ENCODE assay signal across 1 cellular context in the genomic region with DNA sequence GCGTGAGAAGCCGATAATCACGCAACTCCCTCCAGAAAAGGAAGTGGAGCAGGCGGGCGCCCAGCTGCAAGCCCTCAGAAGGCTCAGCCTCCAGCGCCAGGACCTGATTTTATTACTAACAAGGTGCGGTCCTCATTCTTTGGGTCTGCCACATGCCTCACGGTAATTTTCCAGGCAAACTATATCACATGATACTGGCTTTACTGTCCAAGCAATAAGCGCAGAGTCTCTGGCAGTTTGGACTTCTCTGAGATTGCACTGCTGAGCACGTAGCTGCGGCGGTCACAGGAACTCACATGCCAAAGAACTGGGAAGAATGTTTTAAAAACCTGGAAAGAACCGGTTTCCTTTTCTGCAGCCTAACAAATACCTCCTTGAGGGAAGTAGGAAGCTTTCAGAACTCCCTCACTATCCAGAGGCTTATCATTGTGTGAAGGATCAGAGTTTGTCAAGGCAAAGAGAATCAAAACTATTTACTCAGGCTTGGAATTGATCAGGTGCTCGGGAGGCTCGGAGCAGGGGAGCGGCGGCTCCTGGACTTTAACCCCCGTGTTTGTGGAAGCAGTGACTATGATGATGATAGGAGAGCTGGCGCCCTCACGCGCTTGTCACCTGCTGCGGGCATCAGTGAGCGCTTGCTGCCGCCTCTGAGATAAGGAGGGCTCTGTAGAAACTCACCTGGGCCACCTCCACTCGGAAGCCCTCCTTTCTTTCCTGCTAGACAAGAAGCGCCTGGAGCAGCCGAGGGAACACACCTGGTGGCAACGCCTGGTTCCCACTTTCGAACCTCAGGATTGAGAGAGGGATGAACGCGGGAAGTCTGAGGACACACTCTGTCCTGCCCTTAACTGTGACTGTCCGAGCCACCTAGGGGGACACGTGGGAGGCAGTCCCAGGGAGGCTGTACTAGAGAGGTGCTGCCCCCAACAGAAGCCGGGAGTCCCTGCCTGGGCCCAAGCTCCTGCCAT.
A peak's percentile ranks its signal among the peaks of the same experiment; 100 is the strongest.
TF ChIP-seq lines count a peak whose summit lies in the region.

No MANE protein-coding gene starts in this region.

TF ChIP-seq in HepG2, 621 proteins besides CTCF, POLR2A, EP300 and RAD21 (continued from another document and continues in another):
- TF ChIP-seq, protein P1, sequence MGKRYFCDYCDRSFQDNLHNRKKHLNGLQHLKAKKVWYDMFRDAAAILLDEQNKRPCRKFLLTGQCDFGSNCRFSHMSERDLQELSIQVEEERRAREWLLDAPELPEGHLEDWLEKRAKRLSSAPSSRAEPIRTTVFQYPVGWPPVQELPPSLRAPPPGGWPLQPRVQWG (CRISPR knock-in tag; IDR thresholded peaks at IDR 0.05; ENCODE audit: borderline replicate concordance, low read depth), result no peak
- TF ChIP-seq SMARCC2 (IDR thresholded peaks at IDR 0.05) (no peak), SMYD3 (CRISPR knock-in tag; IDR thresholded peaks at IDR 0.05) (peak; percentile 88; the same call in 1 of the 2 replicates), ZNF570 (CRISPR knock-in tag; IDR thresholded peaks at IDR 0.05; ENCODE audit: borderline replicate concordance) (no peak), MED1 (CRISPR knock-in tag; IDR thresholded peaks at IDR 0.05) (peak; percentile 87; the same call in 1 of the 2 replicates), NCOR1 (IDR thresholded peaks at IDR 0.05; ENCODE audit: borderline replicate concordance, low read length) (peak; percentile 91), NR2F6 (IDR thresholded peaks at IDR 0.05) (no peak; the same call in 1 of the 2 replicates), NR2F6 (CRISPR knock-in tag; IDR thresholded peaks at IDR 0.05) (peak; percentile 59), FOXO1 (CRISPR knock-in tag; IDR thresholded peaks at IDR 0.05) (peak; percentile 69; the same call in 1 of the 2 replicates), ISX (CRISPR knock-in tag; conservative IDR thresholded peaks at IDR 0.05) (no peak), CENPT (CRISPR knock-in tag; IDR thresholded peaks at IDR 0.05; ENCODE audit: low read depth) (no peak), POLR2AphosphoS2 (IDR thresholded peaks at IDR 0.05; ENCODE audit: low read depth, low read length) (no peak), ZSCAN25 (CRISPR knock-in tag; IDR thresholded peaks at IDR 0.05) (peak; percentile 98), NFATC3 (CRISPR knock-in tag; IDR thresholded peaks at IDR 0.05) (no peak), RFX3 (CRISPR knock-in tag; IDR thresholded peaks at IDR 0.05) (no peak), ERF (CRISPR knock-in tag; IDR thresholded peaks at IDR 0.05) (peak; percentile 90), ZBTB38 (CRISPR knock-in tag; IDR thresholded peaks at IDR 0.05) (peak; percentile 75), ZNF20 (CRISPR knock-in tag; IDR thresholded peaks at IDR 0.05) (no peak), BHLHE40 (IDR thresholded peaks at IDR 0.05; ENCODE audit: low read length) (peak; percentile 92), CREM (IDR thresholded peaks at IDR 0.05) (peak; percentile 78; the same call in 1 of the 2 replicates), CREM (CRISPR knock-in tag; IDR thresholded peaks at IDR 0.05) (no peak), RFXANK (CRISPR knock-in tag; IDR thresholded peaks at IDR 0.05) (0 out of 2 replicates have a peak, but pooled peaks have one; percentile 20), ZNF780A (CRISPR knock-in tag; IDR thresholded peaks at IDR 0.05) (no peak), REL (CRISPR knock-in tag; conservative IDR thresholded peaks at IDR 0.05) (no peak; the same call in 1 of the 2 replicates), MIER2 (CRISPR knock-in tag; IDR thresholded peaks at IDR 0.05) (peak; percentile 17; the same call in 1 of the 2 replicates)
- TF ChIP-seq, protein P2, sequence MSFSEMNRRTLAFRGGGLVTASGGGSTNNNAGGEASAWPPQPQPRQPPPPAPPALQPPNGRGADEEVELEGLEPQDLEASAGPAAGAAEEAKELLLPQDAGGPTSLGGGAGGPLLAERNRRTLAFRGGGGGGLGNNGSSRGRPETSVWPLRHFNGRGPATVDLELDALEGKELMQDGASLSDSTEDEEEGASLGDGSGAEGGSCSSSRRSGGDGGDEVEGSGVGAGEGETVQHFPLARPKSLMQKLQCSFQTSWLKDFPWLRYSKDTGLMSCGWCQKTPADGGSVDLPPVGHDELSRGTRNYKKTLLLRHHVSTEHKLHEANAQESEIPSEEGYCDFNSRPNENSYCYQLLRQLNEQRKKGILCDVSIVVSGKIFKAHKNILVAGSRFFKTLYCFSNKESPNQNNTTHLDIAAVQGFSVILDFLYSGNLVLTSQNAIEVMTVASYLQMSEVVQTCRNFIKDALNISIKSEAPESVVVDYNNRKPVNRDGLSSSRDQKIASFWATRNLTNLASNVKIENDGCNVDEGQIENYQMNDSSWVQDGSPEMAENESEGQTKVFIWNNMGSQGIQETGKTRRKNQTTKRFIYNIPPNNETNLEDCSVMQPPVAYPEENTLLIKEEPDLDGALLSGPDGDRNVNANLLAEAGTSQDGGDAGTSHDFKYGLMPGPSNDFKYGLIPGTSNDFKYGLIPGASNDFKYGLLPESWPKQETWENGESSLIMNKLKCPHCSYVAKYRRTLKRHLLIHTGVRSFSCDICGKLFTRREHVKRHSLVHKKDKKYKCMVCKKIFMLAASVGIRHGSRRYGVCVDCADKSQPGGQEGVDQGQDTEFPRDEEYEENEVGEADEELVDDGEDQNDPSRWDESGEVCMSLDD (CRISPR knock-in tag; IDR thresholded peaks at IDR 0.05; ENCODE audit: borderline replicate concordance), result peak; percentile 72; the same call in 1 of the 2 replicates
- TF ChIP-seq, protein P3, sequence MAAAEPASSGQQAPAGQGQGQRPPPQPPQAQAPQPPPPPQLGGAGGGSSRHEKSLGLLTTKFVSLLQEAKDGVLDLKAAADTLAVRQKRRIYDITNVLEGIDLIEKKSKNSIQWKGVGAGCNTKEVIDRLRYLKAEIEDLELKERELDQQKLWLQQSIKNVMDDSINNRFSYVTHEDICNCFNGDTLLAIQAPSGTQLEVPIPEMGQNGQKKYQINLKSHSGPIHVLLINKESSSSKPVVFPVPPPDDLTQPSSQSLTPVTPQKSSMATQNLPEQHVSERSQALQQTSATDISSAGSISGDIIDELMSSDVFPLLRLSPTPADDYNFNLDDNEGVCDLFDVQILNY (CRISPR knock-in tag; conservative IDR thresholded peaks at IDR 0.05), result no peak
- TF ChIP-seq, protein P4, sequence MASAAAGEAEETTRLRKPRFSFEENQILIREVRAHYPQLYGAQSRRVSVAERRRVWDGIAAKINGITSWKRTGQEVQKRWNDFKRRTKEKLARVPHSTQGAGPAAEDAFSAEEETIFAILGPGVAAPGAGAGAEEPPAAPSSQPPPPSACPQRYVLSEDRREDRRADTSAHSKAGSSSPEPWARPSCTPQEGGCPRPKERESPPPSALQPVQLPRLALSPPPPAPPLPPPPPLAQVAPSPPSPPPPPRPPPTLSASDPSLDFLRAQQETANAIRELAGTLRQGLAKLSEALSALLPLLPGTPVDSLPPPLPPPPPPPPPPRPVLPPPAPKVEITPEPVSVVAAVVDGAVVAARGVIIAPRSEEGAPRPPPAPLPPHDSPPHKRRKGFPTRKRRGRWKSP (CRISPR knock-in tag; IDR thresholded peaks at IDR 0.05), result peak; percentile 55; the same call in 1 of the 2 replicates
- TF ChIP-seq, protein P5, sequence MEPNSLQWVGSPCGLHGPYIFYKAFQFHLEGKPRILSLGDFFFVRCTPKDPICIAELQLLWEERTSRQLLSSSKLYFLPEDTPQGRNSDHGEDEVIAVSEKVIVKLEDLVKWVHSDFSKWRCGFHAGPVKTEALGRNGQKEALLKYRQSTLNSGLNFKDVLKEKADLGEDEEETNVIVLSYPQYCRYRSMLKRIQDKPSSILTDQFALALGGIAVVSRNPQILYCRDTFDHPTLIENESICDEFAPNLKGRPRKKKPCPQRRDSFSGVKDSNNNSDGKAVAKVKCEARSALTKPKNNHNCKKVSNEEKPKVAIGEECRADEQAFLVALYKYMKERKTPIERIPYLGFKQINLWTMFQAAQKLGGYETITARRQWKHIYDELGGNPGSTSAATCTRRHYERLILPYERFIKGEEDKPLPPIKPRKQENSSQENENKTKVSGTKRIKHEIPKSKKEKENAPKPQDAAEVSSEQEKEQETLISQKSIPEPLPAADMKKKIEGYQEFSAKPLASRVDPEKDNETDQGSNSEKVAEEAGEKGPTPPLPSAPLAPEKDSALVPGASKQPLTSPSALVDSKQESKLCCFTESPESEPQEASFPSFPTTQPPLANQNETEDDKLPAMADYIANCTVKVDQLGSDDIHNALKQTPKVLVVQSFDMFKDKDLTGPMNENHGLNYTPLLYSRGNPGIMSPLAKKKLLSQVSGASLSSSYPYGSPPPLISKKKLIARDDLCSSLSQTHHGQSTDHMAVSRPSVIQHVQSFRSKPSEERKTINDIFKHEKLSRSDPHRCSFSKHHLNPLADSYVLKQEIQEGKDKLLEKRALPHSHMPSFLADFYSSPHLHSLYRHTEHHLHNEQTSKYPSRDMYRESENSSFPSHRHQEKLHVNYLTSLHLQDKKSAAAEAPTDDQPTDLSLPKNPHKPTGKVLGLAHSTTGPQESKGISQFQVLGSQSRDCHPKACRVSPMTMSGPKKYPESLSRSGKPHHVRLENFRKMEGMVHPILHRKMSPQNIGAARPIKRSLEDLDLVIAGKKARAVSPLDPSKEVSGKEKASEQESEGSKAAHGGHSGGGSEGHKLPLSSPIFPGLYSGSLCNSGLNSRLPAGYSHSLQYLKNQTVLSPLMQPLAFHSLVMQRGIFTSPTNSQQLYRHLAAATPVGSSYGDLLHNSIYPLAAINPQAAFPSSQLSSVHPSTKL (CRISPR knock-in tag; IDR thresholded peaks at IDR 0.05), result peak; percentile 93
- TF ChIP-seq, protein P6, sequence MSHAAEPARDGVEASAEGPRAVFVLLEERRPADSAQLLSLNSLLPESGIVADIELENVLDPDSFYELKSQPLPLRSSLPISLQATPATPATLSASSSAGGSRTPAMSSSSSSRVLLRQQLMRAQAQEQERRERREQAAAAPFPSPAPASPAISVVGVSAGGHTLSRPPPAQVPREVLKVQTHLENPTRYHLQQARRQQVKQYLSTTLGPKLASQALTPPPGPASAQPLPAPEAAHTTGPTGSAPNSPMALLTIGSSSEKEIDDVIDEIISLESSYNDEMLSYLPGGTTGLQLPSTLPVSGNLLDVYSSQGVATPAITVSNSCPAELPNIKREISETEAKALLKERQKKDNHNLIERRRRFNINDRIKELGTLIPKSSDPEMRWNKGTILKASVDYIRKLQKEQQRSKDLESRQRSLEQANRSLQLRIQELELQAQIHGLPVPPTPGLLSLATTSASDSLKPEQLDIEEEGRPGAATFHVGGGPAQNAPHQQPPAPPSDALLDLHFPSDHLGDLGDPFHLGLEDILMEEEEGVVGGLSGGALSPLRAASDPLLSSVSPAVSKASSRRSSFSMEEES (CRISPR knock-in tag; IDR thresholded peaks at IDR 0.05), result peak; percentile 98
- TF ChIP-seq, protein P7, sequence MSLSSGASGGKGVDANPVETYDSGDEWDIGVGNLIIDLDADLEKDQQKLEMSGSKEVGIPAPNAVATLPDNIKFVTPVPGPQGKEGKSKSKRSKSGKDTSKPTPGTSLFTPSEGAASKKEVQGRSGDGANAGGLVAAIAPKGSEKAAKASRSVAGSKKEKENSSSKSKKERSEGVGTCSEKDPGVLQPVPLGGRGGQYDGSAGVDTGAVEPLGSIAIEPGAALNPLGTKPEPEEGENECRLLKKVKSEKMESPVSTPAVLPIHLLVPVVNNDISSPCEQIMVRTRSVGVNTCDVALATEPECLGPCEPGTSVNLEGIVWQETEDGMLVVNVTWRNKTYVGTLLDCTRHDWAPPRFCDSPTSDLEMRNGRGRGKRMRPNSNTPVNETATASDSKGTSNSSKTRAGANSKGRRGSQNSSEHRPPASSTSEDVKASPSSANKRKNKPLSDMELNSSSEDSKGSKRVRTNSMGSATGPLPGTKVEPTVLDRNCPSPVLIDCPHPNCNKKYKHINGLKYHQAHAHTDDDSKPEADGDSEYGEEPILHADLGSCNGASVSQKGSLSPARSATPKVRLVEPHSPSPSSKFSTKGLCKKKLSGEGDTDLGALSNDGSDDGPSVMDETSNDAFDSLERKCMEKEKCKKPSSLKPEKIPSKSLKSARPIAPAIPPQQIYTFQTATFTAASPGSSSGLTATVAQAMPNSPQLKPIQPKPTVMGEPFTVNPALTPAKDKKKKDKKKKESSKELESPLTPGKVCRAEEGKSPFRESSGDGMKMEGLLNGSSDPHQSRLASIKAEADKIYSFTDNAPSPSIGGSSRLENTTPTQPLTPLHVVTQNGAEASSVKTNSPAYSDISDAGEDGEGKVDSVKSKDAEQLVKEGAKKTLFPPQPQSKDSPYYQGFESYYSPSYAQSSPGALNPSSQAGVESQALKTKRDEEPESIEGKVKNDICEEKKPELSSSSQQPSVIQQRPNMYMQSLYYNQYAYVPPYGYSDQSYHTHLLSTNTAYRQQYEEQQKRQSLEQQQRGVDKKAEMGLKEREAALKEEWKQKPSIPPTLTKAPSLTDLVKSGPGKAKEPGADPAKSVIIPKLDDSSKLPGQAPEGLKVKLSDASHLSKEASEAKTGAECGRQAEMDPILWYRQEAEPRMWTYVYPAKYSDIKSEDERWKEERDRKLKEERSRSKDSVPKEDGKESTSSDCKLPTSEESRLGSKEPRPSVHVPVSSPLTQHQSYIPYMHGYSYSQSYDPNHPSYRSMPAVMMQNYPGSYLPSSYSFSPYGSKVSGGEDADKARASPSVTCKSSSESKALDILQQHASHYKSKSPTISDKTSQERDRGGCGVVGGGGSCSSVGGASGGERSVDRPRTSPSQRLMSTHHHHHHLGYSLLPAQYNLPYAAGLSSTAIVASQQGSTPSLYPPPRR (CRISPR knock-in tag; IDR thresholded peaks at IDR 0.05; ENCODE audit: borderline replicate concordance), result peak; percentile 90
- TF ChIP-seq, protein P8, sequence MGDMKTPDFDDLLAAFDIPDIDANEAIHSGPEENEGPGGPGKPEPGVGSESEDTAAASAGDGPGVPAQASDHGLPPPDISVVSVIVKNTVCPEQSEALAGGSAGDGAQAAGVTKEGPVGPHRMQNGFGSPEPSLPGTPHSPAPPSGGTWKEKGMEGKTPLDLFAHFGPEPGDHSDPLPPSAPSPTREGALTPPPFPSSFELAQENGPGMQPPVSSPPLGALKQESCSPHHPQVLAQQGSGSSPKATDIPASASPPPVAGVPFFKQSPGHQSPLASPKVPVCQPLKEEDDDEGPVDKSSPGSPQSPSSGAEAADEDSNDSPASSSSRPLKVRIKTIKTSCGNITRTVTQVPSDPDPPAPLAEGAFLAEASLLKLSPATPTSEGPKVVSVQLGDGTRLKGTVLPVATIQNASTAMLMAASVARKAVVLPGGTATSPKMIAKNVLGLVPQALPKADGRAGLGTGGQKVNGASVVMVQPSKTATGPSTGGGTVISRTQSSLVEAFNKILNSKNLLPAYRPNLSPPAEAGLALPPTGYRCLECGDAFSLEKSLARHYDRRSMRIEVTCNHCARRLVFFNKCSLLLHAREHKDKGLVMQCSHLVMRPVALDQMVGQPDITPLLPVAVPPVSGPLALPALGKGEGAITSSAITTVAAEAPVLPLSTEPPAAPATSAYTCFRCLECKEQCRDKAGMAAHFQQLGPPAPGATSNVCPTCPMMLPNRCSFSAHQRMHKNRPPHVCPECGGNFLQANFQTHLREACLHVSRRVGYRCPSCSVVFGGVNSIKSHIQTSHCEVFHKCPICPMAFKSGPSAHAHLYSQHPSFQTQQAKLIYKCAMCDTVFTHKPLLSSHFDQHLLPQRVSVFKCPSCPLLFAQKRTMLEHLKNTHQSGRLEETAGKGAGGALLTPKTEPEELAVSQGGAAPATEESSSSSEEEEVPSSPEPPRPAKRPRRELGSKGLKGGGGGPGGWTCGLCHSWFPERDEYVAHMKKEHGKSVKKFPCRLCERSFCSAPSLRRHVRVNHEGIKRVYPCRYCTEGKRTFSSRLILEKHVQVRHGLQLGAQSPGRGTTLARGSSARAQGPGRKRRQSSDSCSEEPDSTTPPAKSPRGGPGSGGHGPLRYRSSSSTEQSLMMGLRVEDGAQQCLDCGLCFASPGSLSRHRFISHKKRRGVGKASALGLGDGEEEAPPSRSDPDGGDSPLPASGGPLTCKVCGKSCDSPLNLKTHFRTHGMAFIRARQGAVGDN (CRISPR knock-in tag; IDR thresholded peaks at IDR 0.05), result peak; percentile 95
